Comparison of ENCODE assay signal across 7 cellular contexts in the genomic region with DNA sequence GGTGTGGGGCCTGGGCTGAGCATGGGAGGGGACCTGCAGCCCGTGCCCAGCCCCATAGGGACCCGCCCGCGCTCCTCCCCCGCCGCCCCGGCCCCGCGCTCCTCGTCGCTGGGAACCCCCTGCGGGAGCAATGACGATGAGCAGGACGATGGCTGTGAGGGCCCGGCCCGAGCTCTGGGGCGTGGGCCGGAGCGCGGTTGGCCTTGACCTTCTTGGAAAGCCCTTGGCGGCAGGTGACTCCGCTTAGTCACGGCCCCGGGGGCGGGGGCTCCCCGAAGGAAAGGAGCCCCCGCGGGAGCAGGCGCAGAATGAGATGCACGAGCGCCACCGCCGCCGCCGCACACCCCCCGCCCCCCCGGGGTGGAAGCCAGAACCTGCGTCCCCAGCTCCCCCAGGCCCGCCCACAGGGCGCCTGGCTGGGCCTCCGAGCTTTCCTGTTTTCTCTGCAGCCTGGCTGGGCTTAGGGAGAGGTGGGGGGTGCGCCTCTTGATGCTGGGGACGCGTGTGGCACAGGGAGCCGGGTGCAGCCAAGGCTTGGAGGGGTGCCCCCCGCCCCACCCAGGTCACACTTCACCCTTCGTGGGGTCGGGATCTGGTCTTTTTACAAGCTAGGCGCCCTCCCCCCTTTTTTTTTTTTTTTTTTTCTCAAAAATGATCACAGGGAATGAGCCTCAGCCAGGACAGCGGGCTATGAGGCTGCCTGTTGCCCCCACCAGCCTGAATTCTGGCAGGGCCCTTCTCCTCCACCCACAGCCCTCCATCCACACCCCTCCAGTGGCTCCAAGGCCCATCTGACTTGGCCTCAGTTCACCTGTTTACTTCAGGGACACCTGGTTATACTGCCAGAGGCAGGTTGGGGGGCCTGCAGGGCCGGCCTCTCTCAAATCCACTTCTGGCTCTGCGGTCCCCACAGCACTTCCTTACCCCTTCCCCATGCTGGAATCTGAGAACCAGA. TPM values are rescaled to one million over a fixed set of nuclear protein-coding genes. Genes with fewer than 3 reads are reported as not detected.
A peak's percentile ranks its signal among the peaks of the same experiment; 100 is the strongest.
DNase-seq lines count a peak whose midpoint lies in the region; ATAC-seq and TF ChIP-seq lines count a peak whose summit lies in the region.

No MANE protein-coding gene starts in this region.

- no peaks in the 10 kb centered on the region for H3K36me3 ChIP-seq in left lung

- H3K4me3 ChIP-seq in left lung, result peak overlapping the region; percentile 11 to 71

- DNase-seq in NCI-H1694 treated with DMSO at 0.1 percent for 48 hours (lab: John Stamatoyannopoulos, UW) (peak; percentile 84), left lung (peak; percentile 96 to 100)
- DNase-seq in activated CD4-positive, alpha-beta T cell treated with anti-CD3 and anti-CD28 coated beads for 4 hours, result peak; percentile 98 to 99
- peak; percentile 96 to 99 for DNase-seq in stimulated activated CD4-positive, alpha-beta T cell treated with anti-CD3 and anti-CD28 coated beads, Interleukin-4, amount 100 ng/mL, for 4 hours

- H3K27me3 ChIP-seq in left lung, result no peaks in the 10 kb centered on the region

- intact Hi-C loops in left lung (cut with DNase I), result no loop called here

- no peaks in the 10 kb centered on the region for H3K9me3 ChIP-seq in left lung

- peaks cover 30 to 72% of the 10 kb centered on the region in 2 donors for H3K4me1 ChIP-seq in left lung

- peak overlapping the region; percentile 89 for H3K27ac ChIP-seq in cingulate gyrus (ENCODE audit: low read depth, low read length)
- peak overlapping the region; percentile 95 to 99 for H3K27ac ChIP-seq in left lung

- peak in 1 of 2 donors; percentile 18 for TF ChIP-seq CTCF in left lung (IDR thresholded peaks at IDR 0.05)

- ATAC-seq in GM18520 (IDR thresholded peaks at IDR 0.05; ENCODE audit: unreplicated experiment), result peak; percentile 76
- peak; percentile 60 for ATAC-seq in HG02852 (IDR thresholded peaks at IDR 0.05; ENCODE audit: unreplicated experiment)
- ATAC-seq in left lung, result peak; percentile 81

RNA-seq across cellular contexts. Expression of gene CRELD2, which starts 17.9 kb away (rescaled TPM):
- total RNA-seq in left lung, result 10 to 100 TPM; 59.7 to 79.7 TPM

RNA-seq across cellular contexts. Expression of gene ALG12, which starts 18.1 kb away (rescaled TPM):
- total RNA-seq in left lung, result 10 to 100 TPM; 29.4 to 35.2 TPM

RNA-seq across cellular contexts. Expression of gene PIM3, which starts 24.3 kb away (rescaled TPM):
- total RNA-seq in left lung, result 100 to 1,000 TPM in 1 of 2 donors, 10 to 100 TPM in 1; 80.6 to 129 TPM

Comparison
In these comparisons a context has a peak if more than half of its experiments do, and no peak if none do; other contexts are left out.
1. Peak in every context shown above with its lines: DNase-seq, ATAC-seq, H3K4me3 ChIP-seq and H3K27ac ChIP-seq.